ENCODE assay signal across 21 cellular contexts in the genomic region with DNA sequence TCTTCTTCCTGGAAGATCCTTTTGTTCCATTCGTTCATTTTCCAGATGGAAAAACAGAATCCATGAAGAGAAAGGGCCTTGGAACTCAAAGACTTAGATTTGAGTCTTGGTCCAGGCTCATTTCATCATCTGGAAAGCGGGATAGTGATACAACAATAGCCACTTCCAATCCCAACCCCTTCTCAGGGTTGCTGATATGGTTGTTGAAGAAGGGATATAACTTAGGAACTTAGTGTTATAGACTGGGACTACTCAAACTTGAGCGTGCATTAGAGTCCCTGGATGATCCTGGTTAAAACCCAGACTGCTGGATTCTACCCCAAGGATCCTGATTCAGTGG. TPM values are rescaled to one million over a fixed set of nuclear protein-coding genes. Genes with fewer than 3 reads are reported as not detected.
DNase-seq lines count a peak whose midpoint lies in the region; ATAC-seq and TF ChIP-seq lines count a peak whose summit lies in the region.
"Had no signal": no experiment of that assay in that cellular context is flagged by ENCODE, and none has a peak within 500 bp of the region (broad histone marks: within the 10 kb centered on the region; RNA-seq: fewer than 3 reads in every experiment).

No MANE protein-coding gene starts in this region.

- peaks cover 12% of the 10 kb centered on the region for H3K4me1 ChIP-seq in neuron (ENCODE audit: insufficient read depth, low read length)
- H3K4me1 ChIP-seq in Peyer's patch, result peaks cover 0 to 12% (median 0%) of the 10 kb centered on the region in 4 donors
- H3K4me1 ChIP-seq: BLaER1 treated with 17β-estradiol and CSF1 and Interleukin-3, amounts not matched to agents 10 nM and 100 nM; SJCRH30 had no signal

- ATAC-seq in WTC11 (no peak), HG03521 (IDR thresholded peaks at IDR 0.05; ENCODE audit: unreplicated experiment) (no peak)
- ATAC-seq: Panc1 had no signal

- no peak for DNase-seq in Calu3
- no peak for DNase-seq in WTC11 (ENCODE audit: low spot score)
- peak; percentile 43 for DNase-seq in epidermal melanocyte (ENCODE audit: insufficient read length, low spot score)
- no peak for DNase-seq in H4 (ENCODE audit: low spot score)
- no peak for DNase-seq in immature natural killer cell
- DNase-seq in Peyer's patch, result no peak
- DNase-seq: CD4-positive, alpha-beta memory T cell; GF-D8; NCI-H1694; NCI-H2081; NCI-H2171; NCI-H345; NCI-H524 treated with DMSO at 0.1 percent for 48 hours had no signal

- peaks cover 79% of the 10 kb centered on the region for H3K27me3 Mint-ChIP-seq in Calu3 (ENCODE audit: unreplicated experiment)
- H3K27me3 Mint-ChIP-seq in WTC11 (ENCODE audit: low read depth), result peaks cover 13% of the 10 kb centered on the region
- peaks cover 4 to 7% (median 5%) of the 10 kb centered on the region in 3 donors for H3K27me3 Mint-ChIP-seq in immature natural killer cell (ENCODE audit: low read depth in 3 of 3)

- POLR2A ChIA-PET in WTC11 (lab: Charles Lee), result no interaction called here

- H3K9me3 ChIP-seq in neuron (ENCODE audit: low read length), result no peaks in the 10 kb centered on the region
- no peaks in the 10 kb centered on the region for H3K9me3 ChIP-seq in Peyer's patch
- H3K9me3 ChIP-seq: BLaER1 treated with 17β-estradiol and CSF1 and Interleukin-3, amounts not matched to agents 10 nM and 100 nM; SJCRH30 had no signal

- H2AFZ ChIP-seq in neuron (ENCODE audit: low read depth, low read length), result no peak overlapping the region

- TF ChIP-seq POLR2A in Peyer's patch (IDR thresholded peaks at IDR 0.05), result no peak

- no peaks in the 10 kb centered on the region for H3K36me3 Mint-ChIP-seq in Calu3 (ENCODE audit: insufficient read depth, unreplicated experiment)
- no peaks in the 10 kb centered on the region for H3K36me3 Mint-ChIP-seq in WTC11
- H3K36me3 Mint-ChIP-seq in immature natural killer cell, result no peaks in the 10 kb centered on the region

- intact Hi-C loops in Calu3 (cut with micrococcal nuclease; ENCODE audit: unreplicated experiment), result no loop called here

- H3K9me3 Mint-ChIP-seq in Calu3 (ENCODE audit: low read depth, unreplicated experiment) (no peaks in the 10 kb centered on the region), WTC11 (no peaks in the 10 kb centered on the region), immature natural killer cell (peaks cover 0 to 1% (median 0%) of the 10 kb centered on the region in 6 donors)
- H3K9me3 Mint-ChIP-seq: CD4-positive, alpha-beta memory T cell had no signal

- TF ChIP-seq CTCF in Calu3 (IDR thresholded peaks at IDR 0.05; ENCODE audit: unreplicated experiment) (peak; percentile 11), WTC11 (IDR thresholded peaks at IDR 0.05) (no peak), Peyer's patch (IDR thresholded peaks at IDR 0.05) (no peak)

- H3K27me3 ChIP-seq in neuron (ENCODE audit: insufficient read depth, low read length) (no peaks in the 10 kb centered on the region), Peyer's patch (peaks cover 0 to 4% of the 10 kb centered on the region in 2 donors)

- CTCF ChIA-PET in Calu3 (lab: Charles Lee) (no interaction called here), WTC11 (lab: Charles Lee) (interaction anchor here (0.9 to 2.9 kb wide), 15 partner anchors 14 to 140 kb away, joined by 3 to 29 read pairs (median 10); partner anchors contain the start of gene FITM2)

- no peak overlapping the region for H3K27ac ChIP-seq in Peyer's patch
- H3K27ac ChIP-seq: BLaER1 treated with 17β-estradiol and CSF1 and Interleukin-3, amounts not matched to agents 10 nM and 100 nM; HL-60; SJCRH30 had no signal

- BruUV-seq in Calu3 (replicated peaks; lab: Mats Ljungman, UMichigan), result no TSS peak

- H3K4me1 Mint-ChIP-seq in Calu3 (ENCODE audit: low read depth, unreplicated experiment), result no peaks in the 10 kb centered on the region
- peaks cover 10% of the 10 kb centered on the region for H3K4me1 Mint-ChIP-seq in WTC11
- peaks cover 7% of the 10 kb centered on the region in 2 donors for H3K4me1 Mint-ChIP-seq in immature natural killer cell

- H3K27ac Mint-ChIP-seq in Calu3 (ENCODE audit: unreplicated experiment) (no peak overlapping the region), WTC11 (no peak overlapping the region), immature natural killer cell (no peak overlapping the region)
- H3K27ac Mint-ChIP-seq: CD4-positive, alpha-beta memory T cell had no signal

- H3K36me3 ChIP-seq in neuron (ENCODE audit: insufficient read depth, low read length) (no peaks in the 10 kb centered on the region), Peyer's patch (no peaks in the 10 kb centered on the region)
- H3K36me3 ChIP-seq: BLaER1 treated with 17β-estradiol and CSF1 and Interleukin-3, amounts not matched to agents 10 nM and 100 nM; SJCRH30 had no signal

- H3K4me3 Mint-ChIP-seq in Calu3 (ENCODE audit: low read depth, unreplicated experiment) (no peak overlapping the region), WTC11 (peak overlapping the region; percentile 78; the same call in 1 of the 2 replicates), immature natural killer cell (no peak overlapping the region)

- H3K4me3 ChIP-seq in neuron (ENCODE audit: low read length), result peak overlapping the region; percentile 62
- H3K4me3 ChIP-seq in Peyer's patch, result no peak overlapping the region
- H3K4me3 ChIP-seq: BLaER1 treated with 17β-estradiol and CSF1 and Interleukin-3, amounts not matched to agents 10 nM and 100 nM; SJCRH30 had no signal

TF ChIP-seq in WTC11, 78 proteins besides CTCF, POLR2A, EP300 and RAD21:
- TF ChIP-seq NR3C1 (CRISPR knock-in tag; conservative IDR thresholded peaks at IDR 0.05; ENCODE audit: low read depth) (no peak), NR2C2 (CRISPR knock-in tag; IDR thresholded peaks at IDR 0.05) (no peak), MYBL2 (CRISPR knock-in tag; IDR thresholded peaks at IDR 0.05) (no peak)

RNA-seq across cellular contexts. Expression of gene GDAP1L1, which starts 1.3 kb away (rescaled TPM):
- total RNA-seq in Calu3 (2022) (not detected in 2 replicates), WTC11 (2021) (7.5 to 10.3 TPM (median 8.8 TPM) in 3 replicates), Peyer's patch (1 to 10 TPM in 2 of 4 donors, not detected in 2; 1.2 to 2.3 TPM)
- 0.08 TPM in 1 of 2 replicates, not detected in the other for total RNA-seq in H4 (2014; rRNA removed; shearing (Covaris generic))
- polyA plus RNA-seq in immature natural killer cell, result not detected
- total RNA-seq: CD4-positive, alpha-beta memory T cell; HT-29; M059J; SJCRH30 had no signal

RNA-seq across cellular contexts. Expression of gene OSER1, which starts 37.8 kb away (rescaled TPM):
- total RNA-seq in Calu3 (2022), result 52.2 and 56.7 TPM in 2 replicates
- 21.4 to 24.3 TPM (median 21.8 TPM) in 3 replicates for total RNA-seq in WTC11 (2021)
- 57.7 and 76.0 TPM in 2 replicates for total RNA-seq in H4 (2014; rRNA removed; shearing (Covaris generic))
- 10 to 100 TPM; 37.9 to 61.4 (median 55.1) TPM for polyA plus RNA-seq in immature natural killer cell
- total RNA-seq in Peyer's patch, result 10 to 100 TPM; 37.6 to 55.3 (median 38.2) TPM
